Comparison of ENCODE assay signal across 9 cellular contexts in genomic region chr9:17578911-17579793, GRCh38. TPM values are rescaled to one million over a fixed set of nuclear protein-coding genes. Genes with fewer than 3 reads are reported as not detected.
DNase-seq lines count a peak whose midpoint lies in the region; ATAC-seq, FAIRE-seq and TF ChIP-seq lines count a peak whose summit lies in the region.
"Had no signal": no experiment of that assay in that cellular context is flagged by ENCODE, and none has a peak within 500 bp of the region (broad histone marks: within the 10 kb centered on the region; RNA-seq: fewer than 3 reads in every experiment).

SH3GL2 (plus strand) TSS chr9:17579066.

- no peaks in the 10 kb centered on the region for H3K79me2 ChIP-seq in keratinocyte (ENCODE audit: control insufficient read depth, insufficient read depth, low read length)

- H3K9ac ChIP-seq in keratinocyte (ENCODE audit: control insufficient read depth, extremely low read depth, insufficient read depth, low read length) = no peak within 1 kb of the TSS

- TF ChIP-seq CTCF in bronchial epithelial cell (IDR thresholded peaks at IDR 0.05; ENCODE audit: insufficient read depth, low read length, severe bottlenecking) (no peak), keratinocyte (optimal IDR thresholded peaks at IDR 0.05 in 1 of 3, IDR thresholded peaks at IDR 0.05 in 1 of 3, conservative IDR thresholded peaks at IDR 0.05 in 1 of 3; ENCODE audit: extremely low read depth in 1 of 3, insufficient read depth in 2 of 3, low read length in 3 of 3) (no peak)

- H3K36me3 ChIP-seq in bronchial epithelial cell (ENCODE audit: control insufficient read depth, insufficient read depth, low read length) = no peaks in the 10 kb centered on the region
- no peaks in the 10 kb centered on the region for H3K36me3 ChIP-seq in keratinocyte (ENCODE audit: control insufficient read depth in 2 of 2, extremely low read depth in 1 of 2, insufficient read depth in 2 of 2, low read length in 2 of 2)

- peak within 1 kb of the TSS; percentile 60 for H3K4me2 ChIP-seq in keratinocyte (ENCODE audit: control insufficient read depth, extremely low read depth, insufficient read depth, low read depth, low read length)

- no peak within 1 kb of the TSS for H3K27ac Mint-ChIP-seq in stimulated activated effector memory CD8-positive, alpha-beta T cell treated with anti-CD3 and anti-CD28 coated beads, Interleukin-12 subunit alpha, Interleukin-12 subunit beta, amount 100 ng/mL, for 72 hours

- no peaks in the 10 kb centered on the region for H3K9me1 ChIP-seq in keratinocyte (ENCODE audit: control insufficient read depth, extremely low read depth, insufficient read depth, low read length)

- peak; percentile 60 for ATAC-seq in HG02642 (IDR thresholded peaks at IDR 0.05; ENCODE audit: poor library complexity, unreplicated experiment)
- ATAC-seq in stimulated activated effector memory CD8-positive, alpha-beta T cell treated with anti-CD3 and anti-CD28 coated beads, Interleukin-12 subunit alpha, Interleukin-12 subunit beta, amount 100 ng/mL, for 72 hours = peak; percentile 16
- ATAC-seq: Panc1 had no signal

- peaks cover 8% of the 10 kb centered on the region for H3K9me3 Mint-ChIP-seq in stimulated activated effector memory CD8-positive, alpha-beta T cell treated with anti-CD3 and anti-CD28 coated beads, Interleukin-12 subunit alpha, Interleukin-12 subunit beta, amount 100 ng/mL, for 72 hours

- H3K4me3 ChIP-seq in bronchial epithelial cell (ENCODE audit: low read depth, low read length) = peak within 1 kb of the TSS; percentile 23
- peak within 1 kb of the TSS in 2 of 3 experiments; percentile 6 to 44 for H3K4me3 ChIP-seq in keratinocyte (ENCODE audit: control insufficient read depth in 2 of 3, extremely low read depth in 1 of 3, insufficient read depth in 2 of 3, low read depth in 1 of 3, low read length in 3 of 3)

- no peaks in the 10 kb centered on the region for H3K4me1 ChIP-seq in keratinocyte (ENCODE audit: control insufficient read depth, extremely low read depth, insufficient read depth, low read length)

- peak; percentile 71 for DNase-seq in ELF-1 (ENCODE audit: low read depth, low spot score)
- DNase-seq in NCI-H345 treated with DMSO at 0.1 percent for 48 hours (lab: John Stamatoyannopoulos, UW; ENCODE audit: unreplicated experiment) = peak; percentile 81
- DNase-seq in bronchial epithelial cell (ENCODE audit: low read depth) = peak; percentile 5
- no peak for DNase-seq in keratinocyte (ENCODE audit: low read depth, low spot score)
- no peak for DNase-seq in stimulated activated effector memory CD8-positive, alpha-beta T cell treated with anti-CD3 and anti-CD28 coated beads, Interleukin-12 subunit alpha, Interleukin-12 subunit beta, amount 100 ng/mL, for 72 hours (ENCODE audit: low spot score in 2 of 2)
- no peak for DNase-seq in mesenteric fat pad (ENCODE audit: low spot score)
- DNase-seq in RKO (ENCODE audit: low spot score) = no peak

- H3K36me3 Mint-ChIP-seq in stimulated activated effector memory CD8-positive, alpha-beta T cell treated with anti-CD3 and anti-CD28 coated beads, Interleukin-12 subunit alpha, Interleukin-12 subunit beta, amount 100 ng/mL, for 72 hours = no peaks in the 10 kb centered on the region

- H3K4me3 Mint-ChIP-seq in stimulated activated effector memory CD8-positive, alpha-beta T cell treated with anti-CD3 and anti-CD28 coated beads, Interleukin-12 subunit alpha, Interleukin-12 subunit beta, amount 100 ng/mL, for 72 hours = no peak within 1 kb of the TSS

- H4K20me1 ChIP-seq in keratinocyte (ENCODE audit: control insufficient read depth, extremely low read depth, insufficient read depth, low read length) = no peaks in the 10 kb centered on the region

- H2AFZ ChIP-seq in keratinocyte (ENCODE audit: control insufficient read depth, low read length) = peak within 1 kb of the TSS; percentile 22

- no peak within 1 kb of the TSS for H3K27ac ChIP-seq in keratinocyte (ENCODE audit: control insufficient read depth, insufficient read depth, low read length)

- no peaks in the 10 kb centered on the region for H3K9me3 ChIP-seq in keratinocyte (ENCODE audit: control insufficient read depth, low read depth, low read length)

- FAIRE-seq in bronchial epithelial cell (lab: Jason Lieb, UNC) (no peak), keratinocyte (lab: Jason Lieb, UNC) (no peak)

- dilution Hi-C loops in keratinocyte (cut with MboI; ENCODE audit: extremely low pct_ligation_motif_present, low sequenced_read_pairs) = no loop called here

- H3K27me3 ChIP-seq in bronchial epithelial cell (ENCODE audit: control insufficient read depth, insufficient read depth, low read length) = peaks cover 13% of the 10 kb centered on the region
- H3K27me3 ChIP-seq in keratinocyte (ENCODE audit: control insufficient read depth, extremely low read depth, insufficient read depth, low read length) = peaks cover 32% of the 10 kb centered on the region

- H3K4me1 Mint-ChIP-seq in stimulated activated effector memory CD8-positive, alpha-beta T cell treated with anti-CD3 and anti-CD28 coated beads, Interleukin-12 subunit alpha, Interleukin-12 subunit beta, amount 100 ng/mL, for 72 hours = peaks cover 6% of the 10 kb centered on the region

RNA-seq across cellular contexts. Expression of gene SH3GL2, which starts in this region (rescaled TPM):
- total RNA-seq in bronchial epithelial cell (under 0.01 TPM in 1 of 2 replicates, not detected in the other), mesenteric fat pad (not detected)
- 0.02 to 0.03 TPM in 2 of 3 replicates, not detected in the other for polyA plus RNA-seq in keratinocyte
- not detected for polyA plus RNA-seq in keratinocyte (2011; ENCODE audit: low read depth)
- polyA plus RNA-seq in keratinocyte (2011; cell fraction: cytosol; rRNA removed) = 0.03 TPM in 1 of 2 replicates, not detected in the other
- polyA plus RNA-seq in keratinocyte (2011; cell fraction: nucleus; rRNA removed) = 0.07 TPM in 1 of 2 replicates, not detected in the other
- polyA plus RNA-seq in keratinocyte (2012; ENCODE audit: low replicate concordance) = not detected in 2 replicates
- polyA minus RNA-seq in keratinocyte = not detected in 3 replicates
- polyA minus RNA-seq in keratinocyte (2011; cell fraction: cytosol; rRNA and poly(A)+ RNA removed) = not detected
- not detected in 2 replicates for polyA minus RNA-seq in keratinocyte (2011; cell fraction: nucleus; rRNA and poly(A)+ RNA removed)

Comparison
In these comparisons a context has a peak if more than half of its experiments do, and no peak if none do; other contexts are left out.
1. Peak in DNase-seq and H3K4me3 ChIP-seq in bronchial epithelial cell; RNA of the gene not detected or under 1 TPM.
2. DNase-seq: peak in ELF-1 (single experiment) and NCI-H345 treated with DMSO at 0.1 percent for 48 hours (single experiment); none in keratinocyte (single experiment), stimulated activated effector memory CD8-positive, alpha-beta T cell treated with anti-CD3 and anti-CD28 coated beads, Interleukin-12 subunit alpha, Interleukin-12 subunit beta, amount 100 ng/mL, for 72 hours (0 of 2), mesenteric fat pad (single experiment) and RKO (single experiment).